In genomic region chr20:56445540-56445939, GRCh38 we compare ENCODE assay signal across 25 cellular contexts. TPM values are rescaled to one million over a fixed set of nuclear protein-coding genes. Genes with fewer than 3 reads are reported as not detected.
DNase-seq lines count a peak whose midpoint lies in the region; ATAC-seq, FAIRE-seq and TF ChIP-seq lines count a peak whose summit lies in the region.
"Had no signal": no experiment of that assay in that cellular context is flagged by ENCODE, and none has a peak within 500 bp of the region (broad histone marks: within the 10 kb centered on the region; RNA-seq: fewer than 3 reads in every experiment).

No MANE protein-coding gene starts in this region.

- CTCF ChIA-PET in K562 (lab: Yijun Ruan, JAX; ENCODE audit: low intra/inter-chr PET ratio), result no interaction called here

- no TSS peak for BruUV-seq in K562 (replicated peaks; lab: Mats Ljungman, UMichigan)

- intact Hi-C loops in K562 (cut with micrococcal nuclease), result no loop called here

- H3K9me3 ChIP-seq in K562 (replicated peaks; ENCODE audit: control insufficient read depth, insufficient read depth, low read depth, low read length), result no peaks in the 10 kb centered on the region

- H3K9me1 ChIP-seq in K562 (ENCODE audit: control insufficient read depth, insufficient read depth, low read length), result peaks cover 5% of the 10 kb centered on the region

- H3K4me2 ChIP-seq in K562 (ENCODE audit: insufficient read depth, low read length), result peak overlapping the region; percentile 7; the same call in 1 of the 2 replicates

- H3K27ac ChIP-seq in K562 (ENCODE audit: extremely low read depth, low read depth, low read length), result no peak overlapping the region; the same call in 2 of the 3 replicates
- H3K27ac ChIP-seq: C4-2B, RWPE1 had no signal

- H3K4me3 Mint-ChIP-seq in activated naive CD8-positive, alpha-beta T cell, result no peak overlapping the region
- no peak overlapping the region for H3K4me3 Mint-ChIP-seq in activated naive CD8-positive, alpha-beta T cell treated with anti-CD3 and anti-CD28 coated beads for 36 hours
- H3K4me3 Mint-ChIP-seq in nephron, result no peak overlapping the region
- H3K4me3 Mint-ChIP-seq: B cell; CD8-positive, alpha-beta memory T cell; IgD-negative memory B cell had no signal

- no peak for TF ChIP-seq EP300 in K562 (IDR thresholded peaks at IDR 0.05; ENCODE audit: low read length)

- peaks cover 19% of the 10 kb centered on the region for H3K4me1 Mint-ChIP-seq in activated naive CD8-positive, alpha-beta T cell (ENCODE audit: low read depth)
- peaks cover 22% of the 10 kb centered on the region for H3K4me1 Mint-ChIP-seq in activated naive CD8-positive, alpha-beta T cell treated with anti-CD3 and anti-CD28 coated beads for 36 hours
- H3K4me1 Mint-ChIP-seq in nephron, result peaks cover 34% of the 10 kb centered on the region

- H3K27me3 Mint-ChIP-seq in activated naive CD8-positive, alpha-beta T cell, result no peaks in the 10 kb centered on the region
- H3K27me3 Mint-ChIP-seq in activated naive CD8-positive, alpha-beta T cell treated with anti-CD3 and anti-CD28 coated beads for 36 hours, result no peaks in the 10 kb centered on the region
- H3K27me3 Mint-ChIP-seq in nephron (ENCODE audit: low read depth), result peaks cover 4% of the 10 kb centered on the region
- H3K27me3 Mint-ChIP-seq: B cell; CD8-positive, alpha-beta memory T cell; IgD-negative memory B cell had no signal

- 85% methylated on average over 15 of the region's 16 CpGs for WGBS in K562 (ENCODE audit: insufficient coverage, low coverage, missing lambda C conversion rate)

- no peak for FAIRE-seq in K562 (lab: Jason Lieb, UNC)
- FAIRE-seq: GM12891, H1 had no signal

- no peak for TF ChIP-seq POLR2A in K562 (conservative IDR thresholded peaks at IDR 0.05)

- peak overlapping the region; percentile 67 for H3K27ac Mint-ChIP-seq in activated naive CD8-positive, alpha-beta T cell
- H3K27ac Mint-ChIP-seq in activated naive CD8-positive, alpha-beta T cell treated with anti-CD3 and anti-CD28 coated beads for 36 hours, result no peak overlapping the region
- peak overlapping the region in 2 of 3 experiments; percentile 63 to 79 for H3K27ac Mint-ChIP-seq in nephron
- H3K27ac Mint-ChIP-seq: B cell had no signal

- H3K27me3 ChIP-seq in K562 (ENCODE audit: control insufficient read depth in 2 of 2, insufficient read depth in 2 of 2, low read length in 2 of 2), result no peaks in the 10 kb centered on the region

- no peak for DNase-seq in activated naive CD8-positive, alpha-beta T cell treated with anti-CD3 and anti-CD28 coated beads for 36 hours
- no peak for DNase-seq in K562 (ENCODE audit: extremely low read depth in 1 of 4, low spot score in 3 of 4)
- no peak for DNase-seq in hippocampal formation (lab: John Stamatoyannopoulos, UW)
- DNase-seq: CD8-positive, alpha-beta memory T cell; DMS79 treated with DMSO at 0.1 percent for 48 hours; GF-D8; HCEC 1CT; NCI-H1048; NCI-H1417; NCI-H1694; NCI-H2029 treated with DMSO at 0.1 percent for 48 hours; NCI-H2227 treated with DMSO at 0.1 percent for 48 hours; NCI-H526 treated with DMSO at 0.1 percent for 48 hours; SHP77 treated with DMSO at 0.1 percent for 48 hours had no signal

- peaks cover 9 to 19% of the 10 kb centered on the region in 2 experiments; a peak in 4 of 5 replicates for H3K4me1 ChIP-seq in K562 (replicated peaks in 1 of 2; ENCODE audit: control insufficient read depth in 2 of 2, insufficient read depth in 2 of 2, low read length in 2 of 2)

- no peaks in the 10 kb centered on the region for H4K20me1 ChIP-seq in K562 (replicated peaks; ENCODE audit: control insufficient read depth, insufficient read depth, low read length)

- peaks cover 24% of the 10 kb centered on the region; the same call in 2 of the 3 replicates for H3K79me2 ChIP-seq in K562 (ENCODE audit: control insufficient read depth, insufficient read depth, low read length)

- H3K9ac ChIP-seq in K562 (ENCODE audit: insufficient read depth in 1 of 2, low read depth in 2 of 2, low read length in 2 of 2), result no peak overlapping the region

- H3K36me3 Mint-ChIP-seq in activated naive CD8-positive, alpha-beta T cell, result peaks cover 13% of the 10 kb centered on the region
- peaks cover 12% of the 10 kb centered on the region for H3K36me3 Mint-ChIP-seq in activated naive CD8-positive, alpha-beta T cell treated with anti-CD3 and anti-CD28 coated beads for 36 hours
- H3K36me3 Mint-ChIP-seq in nephron (ENCODE audit: low read depth), result no peaks in the 10 kb centered on the region
- H3K36me3 Mint-ChIP-seq: IgD-negative memory B cell had no signal

- TF ChIP-seq CTCF in K562 (IDR thresholded peaks at IDR 0.05 in 2 of 3, conservative IDR thresholded peaks at IDR 0.05 in 1 of 3; ENCODE audit: insufficient read depth in 2 of 3, low read depth in 1 of 3, low read length in 3 of 3) (no peak), nephron (IDR thresholded peaks at IDR 0.05; ENCODE audit: unreplicated experiment in 3 of 3) (no peak)

- in situ Hi-C loops in K562 (cut with MboI), result no loop called here

- no peak for TF ChIP-seq RAD21 in K562 (CRISPR knock-in tag; conservative IDR thresholded peaks at IDR 0.05 in 1 of 2, IDR thresholded peaks at IDR 0.05 in 1 of 2)

- H3K4me3 ChIP-seq in K562, result no peak overlapping the region

- H3K36me3 ChIP-seq in K562 (ENCODE audit: control insufficient read depth, insufficient read depth, low read length), result peaks cover 69% of the 10 kb centered on the region

- POLR2A ChIA-PET in K562 (lab: Yijun Ruan, JAX), result interaction anchor here (0.6 to 1.1 kb wide), 2 partner anchors 8 to 17 kb away, joined by 3 to 4 read pairs; no protein-coding TSS in a partner anchor

- H3K9me3 Mint-ChIP-seq in activated naive CD8-positive, alpha-beta T cell (ENCODE audit: low read depth), result no peaks in the 10 kb centered on the region
- no peaks in the 10 kb centered on the region for H3K9me3 Mint-ChIP-seq in activated naive CD8-positive, alpha-beta T cell treated with anti-CD3 and anti-CD28 coated beads for 36 hours
- no peaks in the 10 kb centered on the region for H3K9me3 Mint-ChIP-seq in nephron
- H3K9me3 Mint-ChIP-seq: CD8-positive, alpha-beta memory T cell; IgD-negative memory B cell had no signal

- H2AFZ ChIP-seq in K562 (ENCODE audit: low read depth, low read length), result no peak overlapping the region

- no peak for ATAC-seq in K562
- ATAC-seq in HG02973 (IDR thresholded peaks at IDR 0.05; ENCODE audit: unreplicated experiment), result no peak
- no peak for ATAC-seq in GM18861 (IDR thresholded peaks at IDR 0.05; ENCODE audit: unreplicated experiment)
- ATAC-seq: Panc1 had no signal

RNA-seq across cellular contexts. Expression of gene RTF2, which starts 22.9 kb away (rescaled TPM):
- 10 to 100 TPM; 70.3 to 76.3 TPM for total RNA-seq in activated naive CD8-positive, alpha-beta T cell treated with anti-CD3 and anti-CD28 coated beads for 36 hours
- total RNA-seq in K562 (2011; cell fraction: chromatin; rRNA removed; ENCODE audit: low replicate concordance), result 29.7 and 29.9 TPM in 2 replicates
- total RNA-seq in K562 (2011; cell fraction: nucleolus; rRNA removed), result 20.7 and 24.2 TPM in 2 replicates
- total RNA-seq in K562 (2011; cell fraction: nucleoplasm; rRNA removed), result 33.1 and 37.2 TPM in 2 replicates
- total RNA-seq in K562 (2014; rRNA removed) (67.0 and 69.1 TPM in 2 replicates), K562 (2014; rRNA removed; fragmentation: Illumina TruSeq; extraction: Trizol) (62.1 and 69.8 TPM in 2 replicates), K562 (2015; rRNA removed; fragmentation: Illumina TruSeq; extraction: Trizol) (67.9 and 70.4 TPM in 2 replicates), K562 (2021) (83.5 and 84.9 TPM in 2 replicates)
- polyA plus RNA-seq in K562 (2011; rRNA removed) (82.3 and 87.4 TPM in 2 replicates), K562 (2014; fragmentation: Illumina TruSeq; extraction: Trizol) (85.1 and 90.7 TPM in 2 replicates), K562 (2014; fragmentation: Nextera tagmentation; extraction: Ambion mirVana) (100 to 1,000 TPM; 114 to 177 TPM), K562 (2014; rRNA removed) (80.1 and 85.0 TPM in 2 replicates)
- polyA plus RNA-seq in K562 (2011; cell fraction: cytosol; rRNA removed), result 68.8 and 69.8 TPM in 2 replicates
- 48.5 and 53.8 TPM in 2 replicates for polyA plus RNA-seq in K562 (2011; cell fraction: nucleus; rRNA removed)
- 65.1 and 70.9 TPM in 2 replicates for polyA plus RNA-seq in K562 (2012)
- 46.4 and 55.6 TPM in 2 replicates for polyA minus RNA-seq in K562 (2011; rRNA and poly(A)+ RNA removed)
- polyA minus RNA-seq in K562 (2011; cell fraction: cytosol; rRNA and poly(A)+ RNA removed), result 29.6 and 30.2 TPM in 2 replicates
- 10.8 and 20.4 TPM in 2 replicates for polyA minus RNA-seq in K562 (2011; cell fraction: nucleus; rRNA and poly(A)+ RNA removed)

RNA-seq across cellular contexts. Expression of gene CASS4, which starts 33.5 kb away (rescaled TPM):
- 1 to 10 TPM; 3.0 to 3.4 TPM for total RNA-seq in activated naive CD8-positive, alpha-beta T cell treated with anti-CD3 and anti-CD28 coated beads for 36 hours
- 63.3 and 67.4 TPM in 2 replicates for total RNA-seq in K562 (2011; cell fraction: chromatin; rRNA removed; ENCODE audit: low replicate concordance)
- 45.1 and 50.9 TPM in 2 replicates for total RNA-seq in K562 (2011; cell fraction: nucleolus; rRNA removed)
- 43.0 and 48.2 TPM in 2 replicates for total RNA-seq in K562 (2011; cell fraction: nucleoplasm; rRNA removed)
- total RNA-seq in K562 (2014; rRNA removed), result 26.7 and 27.1 TPM in 2 replicates
- total RNA-seq in K562 (2014; rRNA removed; fragmentation: Illumina TruSeq; extraction: Trizol), result 23.4 and 29.3 TPM in 2 replicates
- 25.3 and 25.6 TPM in 2 replicates for total RNA-seq in K562 (2015; rRNA removed; fragmentation: Illumina TruSeq; extraction: Trizol)
- 27.8 and 36.8 TPM in 2 replicates for total RNA-seq in K562 (2021)
- polyA plus RNA-seq in K562 (2011; rRNA removed), result 53.2 and 53.8 TPM in 2 replicates
- polyA plus RNA-seq in K562 (2011; cell fraction: cytosol; rRNA removed), result 52.4 and 52.9 TPM in 2 replicates
- 28.9 and 33.6 TPM in 2 replicates for polyA plus RNA-seq in K562 (2011; cell fraction: nucleus; rRNA removed)
- polyA plus RNA-seq in K562 (2012), result 18.6 and 19.4 TPM in 2 replicates
- 35.3 and 41.6 TPM in 2 replicates for polyA plus RNA-seq in K562 (2014; fragmentation: Illumina TruSeq; extraction: Trizol)
- 1 to 10 TPM; 8.1 to 8.8 TPM for polyA plus RNA-seq in K562 (2014; fragmentation: Nextera tagmentation; extraction: Ambion mirVana)
- 21.7 and 30.0 TPM in 2 replicates for polyA plus RNA-seq in K562 (2014; rRNA removed)
- 56.7 and 57.5 TPM in 2 replicates for polyA minus RNA-seq in K562 (2011; rRNA and poly(A)+ RNA removed)
- polyA minus RNA-seq in K562 (2011; cell fraction: cytosol; rRNA and poly(A)+ RNA removed), result 39.3 and 40.1 TPM in 2 replicates
- 26.0 and 37.0 TPM in 2 replicates for polyA minus RNA-seq in K562 (2011; cell fraction: nucleus; rRNA and poly(A)+ RNA removed)
- total RNA-seq: H1 had no signal
- polyA plus RNA-seq: H1 had no signal

RNA-seq across cellular contexts. Expression of gene CSTF1, which starts 53.1 kb away (rescaled TPM):
- total RNA-seq in activated naive CD8-positive, alpha-beta T cell treated with anti-CD3 and anti-CD28 coated beads for 36 hours, result 10 to 100 TPM; 66.4 to 69.8 TPM
- 81.3 and 104 TPM in 2 replicates for total RNA-seq in K562 (2011; cell fraction: chromatin; rRNA removed; ENCODE audit: low replicate concordance)
- total RNA-seq in K562 (2011; cell fraction: nucleolus; rRNA removed), result 51.9 and 54.7 TPM in 2 replicates
- total RNA-seq in K562 (2011; cell fraction: nucleoplasm; rRNA removed), result 67.5 and 68.8 TPM in 2 replicates
- 30.8 and 36.3 TPM in 2 replicates for total RNA-seq in K562 (2014; rRNA removed)
- total RNA-seq in K562 (2014; rRNA removed; fragmentation: Illumina TruSeq; extraction: Trizol), result 53.4 and 55.2 TPM in 2 replicates
- total RNA-seq in K562 (2015; rRNA removed; fragmentation: Illumina TruSeq; extraction: Trizol), result 43.7 and 45.6 TPM in 2 replicates
- 44.4 and 48.9 TPM in 2 replicates for total RNA-seq in K562 (2021)
- 76.6 and 92.5 TPM in 2 replicates for polyA plus RNA-seq in K562 (2011; rRNA removed)
- 77.7 and 92.2 TPM in 2 replicates for polyA plus RNA-seq in K562 (2011; cell fraction: cytosol; rRNA removed)
- 81.7 and 87.2 TPM in 2 replicates for polyA plus RNA-seq in K562 (2011; cell fraction: nucleus; rRNA removed)
- 31.3 and 43.1 TPM in 2 replicates for polyA plus RNA-seq in K562 (2012)
- 48.1 and 56.6 TPM in 2 replicates for polyA plus RNA-seq in K562 (2014; fragmentation: Illumina TruSeq; extraction: Trizol)
- polyA plus RNA-seq in K562 (2014; fragmentation: Nextera tagmentation; extraction: Ambion mirVana), result 100 to 1,000 TPM in 1 of 2 experiments, 10 to 100 TPM in 1; 74.1 to 110 TPM
- polyA plus RNA-seq in K562 (2014; rRNA removed), result 33.5 and 40.7 TPM in 2 replicates
- 157 and 159 TPM in 2 replicates for polyA minus RNA-seq in K562 (2011; rRNA and poly(A)+ RNA removed)
- polyA minus RNA-seq in K562 (2011; cell fraction: cytosol; rRNA and poly(A)+ RNA removed), result 48.8 and 68.1 TPM in 2 replicates
- polyA minus RNA-seq in K562 (2011; cell fraction: nucleus; rRNA and poly(A)+ RNA removed), result 30.7 and 57.5 TPM in 2 replicates

RNA-seq across cellular contexts. Expression of gene AURKA, which starts 53.5 kb away (rescaled TPM):
- 10 to 100 TPM; 83.6 to 85.1 TPM for total RNA-seq in activated naive CD8-positive, alpha-beta T cell treated with anti-CD3 and anti-CD28 coated beads for 36 hours
- 35.2 and 46.4 TPM in 2 replicates for total RNA-seq in K562 (2011; cell fraction: chromatin; rRNA removed; ENCODE audit: low replicate concordance)
- total RNA-seq in K562 (2011; cell fraction: nucleolus; rRNA removed), result 29.4 and 33.6 TPM in 2 replicates
- 34.9 and 36.8 TPM in 2 replicates for total RNA-seq in K562 (2011; cell fraction: nucleoplasm; rRNA removed)
- 72.7 and 78.4 TPM in 2 replicates for total RNA-seq in K562 (2014; rRNA removed)
- total RNA-seq in K562 (2014; rRNA removed; fragmentation: Illumina TruSeq; extraction: Trizol), result 113 and 126 TPM in 2 replicates
- total RNA-seq in K562 (2015; rRNA removed; fragmentation: Illumina TruSeq; extraction: Trizol), result 102 and 105 TPM in 2 replicates
- total RNA-seq in K562 (2021), result 97.4 and 101 TPM in 2 replicates
- polyA plus RNA-seq in K562 (2011; rRNA removed), result 112 and 148 TPM in 2 replicates
- 82.8 and 98.1 TPM in 2 replicates for polyA plus RNA-seq in K562 (2011; cell fraction: cytosol; rRNA removed)
- 52.9 and 65.0 TPM in 2 replicates for polyA plus RNA-seq in K562 (2011; cell fraction: nucleus; rRNA removed)
- 70.5 and 75.3 TPM in 2 replicates for polyA plus RNA-seq in K562 (2012)
- 128 and 162 TPM in 2 replicates for polyA plus RNA-seq in K562 (2014; fragmentation: Illumina TruSeq; extraction: Trizol)
- polyA plus RNA-seq in K562 (2014; fragmentation: Nextera tagmentation; extraction: Ambion mirVana), result 100 to 1,000 TPM; 130 to 153 TPM
- polyA plus RNA-seq in K562 (2014; rRNA removed), result 105 and 106 TPM in 2 replicates
- polyA minus RNA-seq in K562 (2011; rRNA and poly(A)+ RNA removed), result 99.4 and 104 TPM in 2 replicates
- 43.0 and 57.1 TPM in 2 replicates for polyA minus RNA-seq in K562 (2011; cell fraction: cytosol; rRNA and poly(A)+ RNA removed)
- polyA minus RNA-seq in K562 (2011; cell fraction: nucleus; rRNA and poly(A)+ RNA removed), result 16.3 and 31.1 TPM in 2 replicates

Comparison
In these comparisons a context has a peak if more than half of its experiments do, and no peak if none do; other contexts are left out.
1. RNA of gene CASS4, which starts 33.5 kb away (total RNA-seq): 23.4 to 67.4 TPM in K562; 3.0 to 3.4 TPM in activated naive CD8-positive, alpha-beta T cell treated with anti-CD3 and anti-CD28 coated beads for 36 hours; every median in the first group is over 4 times any median in the second.